Comparison of ENCODE assay signal across 29 cellular contexts in genomic region chr14:21055473-21056117, GRCh38. TPM values are rescaled to one million over a fixed set of nuclear protein-coding genes. Genes with fewer than 3 reads are reported as not detected.
DNase-seq lines count a peak whose midpoint lies in the region; TF ChIP-seq lines count a peak whose summit lies in the region.
"Had no signal": no experiment of that assay in that cellular context is flagged by ENCODE, and none has a peak within 500 bp of the region (broad histone marks: within the 10 kb centered on the region; RNA-seq: fewer than 3 reads in every experiment).

No MANE protein-coding gene starts in this region.

- DNase-seq in SK-MEL-5 (ENCODE audit: low read depth, low spot score) = peak; percentile 17
- peak; percentile 46 for DNase-seq in islet precursor cell
- DNase-seq in nephron progenitor cell = no peak
- no peak for DNase-seq in SKM-1 treated with dmso at 0.1 percent for 144 hours (lab: John Stamatoyannopoulos, UW; ENCODE audit: unreplicated experiment)
- no peak for DNase-seq in stimulated activated CD4-positive, alpha-beta T cell treated with anti-CD3 and anti-CD28 coated beads, Interleukin-4, amount 100 ng/mL, for 4 hours
- no peak for DNase-seq in NCI-H2107 treated with DMSO at 0.1 percent for 48 hours (lab: John Stamatoyannopoulos, UW; ENCODE audit: unreplicated experiment)
- no peak for DNase-seq in cortex of kidney (lab: John Stamatoyannopoulos, UW)
- DNase-seq: activated B cell treated with CpG ODN at 0.5 μM for 24 hours; activated CD4-positive, alpha-beta T cell treated with anti-CD3 and anti-CD28 coated beads, Interleukin-2, amount 50 U/mL, for 4 hours; activated naive CD4-positive, alpha-beta T cell treated with Interleukin-2 at 50 U/mL for 16 hours; adrenal gland; CD4-positive, alpha-beta T cell; cerebellar nuclear complex; effector CD4-positive, alpha-beta T cell; glutamatergic neuron; NCI-H2171 treated with DMSO at 0.1 percent for 48 hours; NCI-H524; NK-92 treated with Interleukin-12 subunit alpha and Interleukin-12 subunit beta, amount 100 ng/mL, for 24 hours; PC-9; SHP77 treated with DMSO at 0.1 percent for 48 hours; stimulated activated CD4-positive, alpha-beta T cell treated with anti-CD3 and anti-CD28 coated beads, Interleukin-2, amount 100 ng/mL, for 24 hours; SW 1271; T-helper 9 cell had no signal

- peaks cover 44% of the 10 kb centered on the region for H3K4me1 Mint-ChIP-seq in nephron progenitor cell
- H3K4me1 Mint-ChIP-seq: activated B cell treated with CpG ODN at 0.5 μM for 24 hours, brain had no signal

- in situ Hi-C loops in SK-MEL-5 (cut with HindIII; ENCODE audit: low pct_unique_long_range_greater_than_20kb, low sequenced_read_pairs) = no loop called here

- H3K9me3 Mint-ChIP-seq in nephron progenitor cell = no peaks in the 10 kb centered on the region
- H3K9me3 Mint-ChIP-seq: activated B cell treated with CpG ODN at 0.5 μM for 24 hours; CD4-positive, alpha-beta T cell had no signal

- no peaks in the 10 kb centered on the region for H3K36me3 Mint-ChIP-seq in nephron progenitor cell (ENCODE audit: low read depth)
- H3K36me3 Mint-ChIP-seq: brain had no signal

- H3K27me3 Mint-ChIP-seq in nephron progenitor cell (ENCODE audit: low read depth, poor library complexity) = peaks cover 15% of the 10 kb centered on the region
- H3K27me3 Mint-ChIP-seq: brain had no signal

- no peak overlapping the region for H3K4me3 Mint-ChIP-seq in nephron progenitor cell
- H3K4me3 Mint-ChIP-seq: activated B cell treated with CpG ODN at 0.5 μM for 24 hours; brain; CD4-positive, alpha-beta T cell had no signal

- peak overlapping the region; percentile 94 for H3K27ac Mint-ChIP-seq in nephron progenitor cell
- H3K27ac Mint-ChIP-seq: activated B cell treated with CpG ODN at 0.5 μM for 24 hours; CD4-positive, alpha-beta T cell had no signal

- no peak for TF ChIP-seq CTCF in nephron progenitor cell (IDR thresholded peaks at IDR 0.05)

RNA-seq across cellular contexts. Expression of gene RNASE8, which starts 2.0 kb away (rescaled TPM):
- not detected in 2 replicates for total RNA-seq in SK-MEL-5 (2014; rRNA removed; shearing (Covaris generic))
- polyA plus RNA-seq in SK-MEL-5 (2015; cell fraction: cytosol; rRNA removed) = not detected in 2 replicates
- not detected in 2 replicates for polyA plus RNA-seq in SK-MEL-5 (2015; cell fraction: nucleus; rRNA removed)
- total RNA-seq: activated B cell treated with CpG ODN at 0.5 μM for 24 hours; adrenal gland; CD4-positive, alpha-beta T cell; Daoy; lung microvascular endothelial cell; PC-9; smooth muscle cell; ureter had no signal
- polyA plus RNA-seq: adrenal gland, keratinocyte, smooth muscle cell had no signal

RNA-seq across cellular contexts. Expression of gene RNASE7, which starts 13.4 kb away (rescaled TPM):
- not detected in 2 replicates for total RNA-seq in SK-MEL-5 (2014; rRNA removed; shearing (Covaris generic))
- 0.76 TPM in 1 of 2 replicates, not detected in the other for polyA plus RNA-seq in SK-MEL-5 (2015; cell fraction: cytosol; rRNA removed)
- not detected in 2 replicates for polyA plus RNA-seq in SK-MEL-5 (2015; cell fraction: nucleus; rRNA removed)
- total RNA-seq: activated B cell treated with CpG ODN at 0.5 μM for 24 hours; CD4-positive, alpha-beta T cell; Daoy; lung microvascular endothelial cell; PC-9 had no signal

RNA-seq across cellular contexts. Expression of gene ARHGEF40, which starts 14.5 kb away (rescaled TPM):
- 16.0 and 19.7 TPM in 2 replicates for total RNA-seq in SK-MEL-5 (2014; rRNA removed; shearing (Covaris generic))
- polyA plus RNA-seq in SK-MEL-5 (2015; cell fraction: cytosol; rRNA removed) = 26.1 and 28.5 TPM in 2 replicates
- polyA plus RNA-seq in SK-MEL-5 (2015; cell fraction: nucleus; rRNA removed) = 64.7 and 65.0 TPM in 2 replicates

RNA-seq across cellular contexts. Expression of gene RNASE13, which starts 21.0 kb away (rescaled TPM):
- total RNA-seq in SK-MEL-5 (2014; rRNA removed; shearing (Covaris generic)) = not detected in 2 replicates
- polyA plus RNA-seq in SK-MEL-5 (2015; cell fraction: cytosol; rRNA removed) = not detected in 2 replicates
- polyA plus RNA-seq in SK-MEL-5 (2015; cell fraction: nucleus; rRNA removed) = not detected in 2 replicates
- total RNA-seq: activated B cell treated with CpG ODN at 0.5 μM for 24 hours; CD4-positive, alpha-beta T cell; Daoy; lung microvascular endothelial cell; PC-9; smooth muscle cell; ureter had no signal
- polyA plus RNA-seq: keratinocyte had no signal

RNA-seq across cellular contexts. Expression of gene TPPP2, which starts 25.6 kb away (rescaled TPM):
- not detected in 2 replicates for total RNA-seq in SK-MEL-5 (2014; rRNA removed; shearing (Covaris generic))
- polyA plus RNA-seq in SK-MEL-5 (2015; cell fraction: cytosol; rRNA removed) = not detected in 2 replicates
- polyA plus RNA-seq in SK-MEL-5 (2015; cell fraction: nucleus; rRNA removed) = not detected in 2 replicates
- total RNA-seq: activated B cell treated with CpG ODN at 0.5 μM for 24 hours; CD4-positive, alpha-beta T cell; Daoy; lung microvascular endothelial cell; PC-9; smooth muscle cell had no signal
- polyA plus RNA-seq: keratinocyte had no signal

Comparison
In these comparisons a context has a peak if more than half of its experiments do, and no peak if none do; other contexts are left out.
1. DNase-seq: peak in SK-MEL-5 (single experiment) and islet precursor cell (single experiment); none in nephron progenitor cell (single experiment), SKM-1 treated with dmso at 0.1 percent for 144 hours (single experiment), stimulated activated CD4-positive, alpha-beta T cell treated with anti-CD3 and anti-CD28 coated beads, Interleukin-4, amount 100 ng/mL, for 4 hours (0 of 2), NCI-H2107 treated with DMSO at 0.1 percent for 48 hours (single experiment) and cortex of kidney (single experiment).